ENCODE assay signal across 16 cellular contexts in genomic region chr6:12882761-12883290, GRCh38.
"Had no signal": no experiment of that assay in that cellular context is flagged by ENCODE, and none has a peak within 500 bp of the region (broad histone marks: within the 10 kb centered on the region; RNA-seq: fewer than 3 reads in every experiment).

No MANE protein-coding gene starts in this region.

- DNase-seq: dermis blood vessel endothelial cell; endodermal cell; erythroblast; foreskin melanocyte; head of caudate nucleus; kidney; left cardiac atrium; left ventricle myocardium superior; mesenchymal stem cell; midbrain; nucleus accumbens; ovary; small intestine; stimulated activated CD4-positive, alpha-beta T cell treated with anti-CD3 and anti-CD28 coated beads, Interleukin-2, amount 100 ng/mL, for 48 hours; stimulated activated naive CD4-positive, alpha-beta T cell treated with Interleukin-2 at 50 U/mL for 16 hours had no signal

- ATAC-seq: left cardiac atrium; left ventricle myocardium superior; natural killer cell treated with Interleukin-12 subunit alpha and Interleukin-12 subunit beta and Interleukin-15 and Interleukin-18, amount 100 ng/mL, for 72 hours had no signal
